Comparison of ENCODE assay signal across 19 cellular contexts in genomic region chr1:220410681-220411080, GRCh38.
A peak's percentile ranks its signal among the peaks of the same experiment; 100 is the strongest.
DNase-seq lines count a peak whose midpoint lies in the region; ATAC-seq, FAIRE-seq and TF ChIP-seq lines count a peak whose summit lies in the region.
"Had no signal": no experiment of that assay in that cellular context is flagged by ENCODE, and none has a peak within 500 bp of the region (broad histone marks: within the 10 kb centered on the region; RNA-seq: fewer than 3 reads in every experiment).

No MANE protein-coding gene starts in this region.

- no peaks in the 10 kb centered on the region for H3K79me2 ChIP-seq in K562 (ENCODE audit: control insufficient read depth, insufficient read depth, low read length)

- no peak overlapping the region for H2AFZ ChIP-seq in K562 (ENCODE audit: low read depth, low read length)

- no peak for TF ChIP-seq POLR2A in K562 (conservative IDR thresholded peaks at IDR 0.05)

- no peaks in the 10 kb centered on the region for H3K9me3 ChIP-seq in K562 (replicated peaks; ENCODE audit: control insufficient read depth, insufficient read depth, low read depth, low read length)
- H3K9me3 ChIP-seq: heart right ventricle, lower lobe of right lung had no signal

- H3K36me3 ChIP-seq in BJ (ENCODE audit: control insufficient read depth, insufficient read depth, low read length) (no peaks in the 10 kb centered on the region), K562 (ENCODE audit: control insufficient read depth, insufficient read depth, low read length) (no peaks in the 10 kb centered on the region)
- H3K36me3 ChIP-seq: heart right ventricle, lower lobe of right lung had no signal

- no peaks in the 10 kb centered on the region for H3K27me3 Mint-ChIP-seq in nephron (ENCODE audit: low read depth)

- no TSS peak for BruUV-seq in K562 (replicated peaks; lab: Mats Ljungman, UMichigan)

- no peaks in the 10 kb centered on the region for H3K9me1 ChIP-seq in K562 (ENCODE audit: control insufficient read depth, insufficient read depth, low read length)

- no peak overlapping the region for H3K4me3 Mint-ChIP-seq in nephron
- H3K4me3 Mint-ChIP-seq: CD4-positive, CD25-positive, alpha-beta regulatory T cell; central memory CD8-positive, alpha-beta T cell; naive thymus-derived CD8-positive, alpha-beta T cell had no signal

- no peaks in the 10 kb centered on the region for H3K36me3 Mint-ChIP-seq in nephron (ENCODE audit: low read depth)
- H3K36me3 Mint-ChIP-seq: CD4-positive, CD25-positive, alpha-beta regulatory T cell; naive thymus-derived CD8-positive, alpha-beta T cell had no signal

- no peak overlapping the region for H3K9ac ChIP-seq in K562 (ENCODE audit: insufficient read depth in 1 of 2, low read depth in 2 of 2, low read length in 2 of 2)

- TF ChIP-seq CTCF in BJ (IDR thresholded peaks at IDR 0.05; ENCODE audit: insufficient read depth, low read depth, low read length) (no peak), K562 (IDR thresholded peaks at IDR 0.05 in 2 of 3, conservative IDR thresholded peaks at IDR 0.05 in 1 of 3; ENCODE audit: insufficient read depth in 2 of 3, low read depth in 1 of 3, low read length in 3 of 3) (no peak), nephron (IDR thresholded peaks at IDR 0.05; ENCODE audit: unreplicated experiment in 3 of 3) (no peak)

- no peak overlapping the region for H3K4me2 ChIP-seq in K562 (ENCODE audit: insufficient read depth, low read length)

- ATAC-seq in K562 (no peak), esophagus mucosa (no peak)
- ATAC-seq: lower lobe of right lung; naive thymus-derived CD8-positive, alpha-beta T cell had no signal

- peak overlapping the region; percentile 47 to 77 (median 70) for H3K27ac Mint-ChIP-seq in nephron
- H3K27ac Mint-ChIP-seq: CD4-positive, CD25-positive, alpha-beta regulatory T cell; naive thymus-derived CD8-positive, alpha-beta T cell had no signal

- H4K20me1 ChIP-seq in K562 (replicated peaks; ENCODE audit: control insufficient read depth, insufficient read depth, low read length), result no peaks in the 10 kb centered on the region

- H3K4me1 ChIP-seq in K562 (replicated peaks in 1 of 2; ENCODE audit: control insufficient read depth in 2 of 2, insufficient read depth in 2 of 2, low read length in 2 of 2), result peaks cover 0 to 4% of the 10 kb centered on the region in 2 experiments; a peak in 1 of 5 replicates
- H3K4me1 ChIP-seq: lower lobe of right lung had no signal

- FAIRE-seq in HTR-8/SVneo (lab: Jason Lieb, UNC), result no peak
- FAIRE-seq in K562 (lab: Jason Lieb, UNC), result no peak
- FAIRE-seq: islet of Langerhans had no signal

- 2% methylated on average over 6 of the region's 6 CpGs for WGBS in K562 (ENCODE audit: insufficient coverage, low coverage, missing lambda C conversion rate)

- no peak overlapping the region for H3K27ac ChIP-seq in K562 (ENCODE audit: extremely low read depth, low read depth, low read length)
- H3K27ac ChIP-seq: lower lobe of right lung had no signal

- peaks cover 22% of the 10 kb centered on the region for H3K4me1 Mint-ChIP-seq in nephron
- H3K4me1 Mint-ChIP-seq: CD4-positive, CD25-positive, alpha-beta regulatory T cell; central memory CD8-positive, alpha-beta T cell had no signal

- no peak for TF ChIP-seq RAD21 in K562 (CRISPR knock-in tag; conservative IDR thresholded peaks at IDR 0.05 in 1 of 2, IDR thresholded peaks at IDR 0.05 in 1 of 2)

- intact Hi-C loops in K562 (cut with micrococcal nuclease) (no loop called here), head of caudate nucleus (cut with DNase I) (no loop called here)

- no peaks in the 10 kb centered on the region for H3K27me3 ChIP-seq in BJ (ENCODE audit: control insufficient read depth, insufficient read depth, low read length)
- peaks cover 2 to 8% of the 10 kb centered on the region in 2 experiments; a peak in 2 of 5 replicates for H3K27me3 ChIP-seq in K562 (ENCODE audit: control insufficient read depth in 2 of 2, insufficient read depth in 2 of 2, low read length in 2 of 2)

- H3K4me3 ChIP-seq in BJ (ENCODE audit: low read depth, low read length) (no peak overlapping the region), K562 (no peak overlapping the region)
- H3K4me3 ChIP-seq: lower lobe of right lung had no signal

- POLR2A ChIA-PET in BJ (lab: Charles Lee) (no interaction called here), K562 (lab: Yijun Ruan, JAX) (no interaction called here)

- DNase-seq in BJ (ENCODE audit: low read depth), result peak; percentile 94
- DNase-seq in HTR-8/SVneo (ENCODE audit: insufficient read length, low spot score), result peak; percentile 15
- no peak for DNase-seq in K562 (ENCODE audit: extremely low read depth in 1 of 4, low spot score in 3 of 4)
- no peak for DNase-seq in head of caudate nucleus
- no peak for DNase-seq in globus pallidus (ENCODE audit: low spot score)
- DNase-seq in LoVo (ENCODE audit: low spot score), result no peak
- DNase-seq: activated CD4-positive, alpha-beta T cell treated with anti-CD3 and anti-CD28 coated beads, Interleukin-2, amount 50 U/mL, for 48 hours; activated T-cell treated with anti-CD3 and anti-CD28 coated beads for 4 hours; amniotic stem cell; CD4-positive, CD25-positive, alpha-beta regulatory T cell; effector CD4-positive, alpha-beta T cell; heart right ventricle; lower lobe of right lung; naive thymus-derived CD8-positive, alpha-beta T cell; NCI-H1105 had no signal

- in situ Hi-C loops in K562 (cut with MboI), result no loop called here

- no peak for TF ChIP-seq EP300 in K562 (IDR thresholded peaks at IDR 0.05; ENCODE audit: low read length)

- H3K9me3 Mint-ChIP-seq in nephron, result no peaks in the 10 kb centered on the region
- H3K9me3 Mint-ChIP-seq: CD4-positive, CD25-positive, alpha-beta regulatory T cell; central memory CD8-positive, alpha-beta T cell; naive thymus-derived CD8-positive, alpha-beta T cell had no signal

- CTCF ChIA-PET in BJ (lab: Yijun Ruan, JAX) (interaction anchor here (0.6 kb wide), 1 partner anchor 47 kb away, joined by 3 read pairs; no protein-coding TSS in a partner anchor), K562 (lab: Yijun Ruan, JAX; ENCODE audit: low intra/inter-chr PET ratio) (no interaction called here)

TF ChIP-seq in K562, 482 proteins besides CTCF, POLR2A, EP300 and RAD21:
- TF ChIP-seq CEBPB (tag; IDR thresholded peaks at IDR 0.05) (peak; percentile 46; the same call in 1 of the 2 replicates), XRCC4 (IDR thresholded peaks at IDR 0.05; ENCODE audit: extremely low read depth, insufficient read depth, insufficient read length) (no peak), CEBPG (CRISPR knock-in tag; IDR thresholded peaks at IDR 0.05) (no peak), CEBPG (tag; conservative IDR thresholded peaks at IDR 0.05 in 1 of 2, IDR thresholded peaks at IDR 0.05 in 1 of 2) (0 out of 4 replicates have a peak, but pooled peaks of 1 of the 2 experiments have one; percentile 17), NFIC (IDR thresholded peaks at IDR 0.05) (no peak)

Comparison
In these comparisons a context has a peak if more than half of its experiments do, and no peak if none do; other contexts are left out.
1. DNase-seq: peak in BJ (single experiment) and HTR-8/SVneo (single experiment); none in K562 (0 of 4), head of caudate nucleus (0 of 42), globus pallidus (single experiment) and LoVo (single experiment).